1 cellular context compared by ENCODE assay signal in the genomic region with DNA sequence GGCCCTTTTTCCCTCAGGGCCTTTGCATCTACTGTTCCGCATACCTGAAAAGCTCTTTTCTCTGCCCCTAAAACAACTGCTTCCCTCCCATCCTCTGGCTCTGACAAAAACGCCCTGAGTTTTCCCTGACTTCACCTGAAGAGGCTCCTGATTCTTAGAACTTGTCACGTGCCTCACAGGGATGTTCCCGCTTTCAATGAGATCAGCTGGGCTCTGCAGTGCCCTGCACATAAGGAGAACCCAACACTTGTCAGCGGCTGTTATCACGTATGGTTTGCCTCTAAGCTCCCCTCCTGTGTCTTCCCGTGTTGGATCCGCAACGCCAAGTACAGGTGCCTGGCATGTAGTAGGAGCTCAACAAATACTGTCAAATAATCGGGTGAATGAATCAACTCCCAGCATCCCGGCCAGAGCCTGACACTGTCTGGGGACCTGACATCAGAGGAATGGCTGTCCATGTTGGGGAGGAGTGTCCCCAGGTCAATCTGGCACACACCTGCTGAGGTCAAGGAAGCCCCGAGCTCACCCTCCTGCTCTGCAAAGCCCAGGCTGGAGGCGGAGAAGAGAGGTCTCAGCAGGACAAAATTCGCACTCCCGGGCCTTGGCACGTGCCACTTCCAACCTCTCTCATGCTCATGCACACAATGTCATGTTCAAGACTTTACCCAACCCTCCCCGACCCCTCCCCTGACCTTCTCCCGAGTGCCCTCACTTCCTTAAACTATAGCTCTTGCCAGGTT.
TF ChIP-seq lines count a peak whose summit lies in the region.

No MANE protein-coding gene starts in this region.

TF ChIP-seq in K562, 482 proteins besides CTCF, POLR2A, EP300 and RAD21 (continued from another document):
- TF ChIP-seq DPF2 (IDR thresholded peaks at IDR 0.05) (no peak), ESRRB (CRISPR knock-in tag; IDR thresholded peaks at IDR 0.05; ENCODE audit: borderline replicate concordance) (no peak), PTBP1 (IDR thresholded peaks at IDR 0.05; ENCODE audit: low read depth, low read length) (no peak), USF2 (CRISPR knock-in tag; IDR thresholded peaks at IDR 0.05) (peak; percentile 28), SMAD1 (IDR thresholded peaks at IDR 0.05; ENCODE audit: low read depth, low read length, partially characterized antibody) (peak; percentile 17), RBM34 (IDR thresholded peaks at IDR 0.05; ENCODE audit: borderline replicate concordance, insufficient read depth, low read length) (no peak), ZNF75A (CRISPR knock-in tag; IDR thresholded peaks at IDR 0.05) (no peak), HBP1 (CRISPR knock-in tag; IDR thresholded peaks at IDR 0.05) (no peak), BHLHE40 (IDR thresholded peaks at IDR 0.05; ENCODE audit: low read length) (peak; percentile 33; the same call in 1 of the 2 replicates), ARID2 (IDR thresholded peaks at IDR 0.05) (no peak), ZNF316 (IDR thresholded peaks at IDR 0.05) (no peak), NCOA6 (IDR thresholded peaks at IDR 0.05) (no peak), SRF (CRISPR knock-in tag; IDR thresholded peaks at IDR 0.05) (no peak), GATAD2A (IDR thresholded peaks at IDR 0.05) (no peak), ZBTB8A (IDR thresholded peaks at IDR 0.05; ENCODE audit: partially characterized antibody) (no peak), OTX1 (CRISPR knock-in tag; IDR thresholded peaks at IDR 0.05) (no peak), NR2C1 (IDR thresholded peaks at IDR 0.05) (no peak), NR2C1 (tag; IDR thresholded peaks at IDR 0.05) (no peak), MYC (IDR thresholded peaks at IDR 0.05; ENCODE audit: low read depth, low read length) (no peak), MYC (CRISPR knock-in tag; IDR thresholded peaks at IDR 0.05; ENCODE audit: borderline replicate concordance, low read depth) (no peak), ZNF224 (CRISPR knock-in tag; IDR thresholded peaks at IDR 0.05) (no peak)
- TF ChIP-seq, protein P1, sequence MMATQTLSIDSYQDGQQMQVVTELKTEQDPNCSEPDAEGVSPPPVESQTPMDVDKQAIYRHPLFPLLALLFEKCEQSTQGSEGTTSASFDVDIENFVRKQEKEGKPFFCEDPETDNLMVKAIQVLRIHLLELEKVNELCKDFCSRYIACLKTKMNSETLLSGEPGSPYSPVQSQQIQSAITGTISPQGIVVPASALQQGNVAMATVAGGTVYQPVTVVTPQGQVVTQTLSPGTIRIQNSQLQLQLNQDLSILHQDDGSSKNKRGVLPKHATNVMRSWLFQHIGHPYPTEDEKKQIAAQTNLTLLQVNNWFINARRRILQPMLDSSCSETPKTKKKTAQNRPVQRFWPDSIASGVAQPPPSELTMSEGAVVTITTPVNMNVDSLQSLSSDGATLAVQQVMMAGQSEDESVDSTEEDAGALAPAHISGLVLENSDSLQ (IDR thresholded peaks at IDR 0.05) = no peak
